In genomic region chr6:31882344-31882743, GRCh38 we compare ENCODE assay signal across 17 cellular contexts.
A peak's percentile ranks its signal among the peaks of the same experiment; 100 is the strongest.
DNase-seq lines count a peak whose midpoint lies in the region; ATAC-seq and TF ChIP-seq lines count a peak whose summit lies in the region.
"Had no signal": no experiment of that assay in that cellular context is flagged by ENCODE, and none has a peak within 500 bp of the region (broad histone marks: within the 10 kb centered on the region; RNA-seq: fewer than 3 reads in every experiment).

No MANE protein-coding gene starts in this region.

- no peak overlapping the region for H3K27ac ChIP-seq in coronary artery
- H3K27ac ChIP-seq: C4-2B, ovary, SJSA1, upper lobe of left lung had no signal

- TF ChIP-seq CTCF in coronary artery (IDR thresholded peaks at IDR 0.05): no peak

- peak; percentile 59 for ATAC-seq in SK-N-SH treated with all-trans-retinoic acid at 6 μM for 48 hours
- ATAC-seq: stimulated activated naive B cell treated with anti-CD40 and anti-IgM and Interleukin-4, amounts not matched to agents 10 μg/mL and 1 μg/mL and 100 μg/mL, for 72 hours had no signal

- no peak overlapping the region for H3K4me3 ChIP-seq in coronary artery
- H3K4me3 ChIP-seq: ovary, SJSA1, upper lobe of left lung had no signal

- DNase-seq in COLO668 (lab: John Stamatoyannopoulos, UW; ENCODE audit: unreplicated experiment): peak; percentile 67
- DNase-seq in HK-2 (ENCODE audit: unreplicated experiment): peak; percentile 38
- DNase-seq in kidney glomerular epithelial cell (lab: John Stamatoyannopoulos, UW): peak; percentile 7
- DNase-seq in effector CD4-positive, alpha-beta T cell: no peak
- DNase-seq in coronary artery (ENCODE audit: low spot score): no peak
- DNase-seq in HuH-7 (ENCODE audit: low spot score): no peak
- DNase-seq: activated CD4-positive, alpha-beta T cell treated with anti-CD3 and anti-CD28 coated beads, Interleukin-2, amount 50 U/mL, for 48 hours; HFFc6; Karpas-422; NCI-H187; small intestine; stimulated activated naive B cell treated with anti-CD40 and anti-IgM and Interleukin-4, amounts not matched to agents 10 μg/mL and 1 μg/mL and 100 μg/mL, for 72 hours; upper lobe of left lung had no signal

TF ChIP-seq in SK-N-SH treated with all-trans-retinoic acid at 6 μM for 48 hours, 23 proteins besides CTCF, POLR2A, EP300 and RAD21:
- TF ChIP-seq TCF4 (CRISPR knock-in tag; IDR thresholded peaks at IDR 0.05; ENCODE audit: borderline replicate concordance) (no peak), ZC3H10 (CRISPR knock-in tag; IDR thresholded peaks at IDR 0.05) (no peak), CSRNP3 (CRISPR knock-in tag; IDR thresholded peaks at IDR 0.05) (no peak), PATZ1 (CRISPR knock-in tag; IDR thresholded peaks at IDR 0.05; ENCODE audit: borderline replicate concordance) (no peak), RARB (CRISPR knock-in tag; IDR thresholded peaks at IDR 0.05) (no peak), ZFP30 (CRISPR knock-in tag; IDR thresholded peaks at IDR 0.05) (no peak), OSR1 (CRISPR knock-in tag; IDR thresholded peaks at IDR 0.05) (no peak), PPARA (CRISPR knock-in tag; IDR thresholded peaks at IDR 0.05; ENCODE audit: borderline replicate concordance) (no peak)

Comparison
In these comparisons a context has a peak if more than half of its experiments do, and no peak if none do; other contexts are left out.
1. DNase-seq: peak in COLO668 (single experiment), HK-2 (single experiment) and kidney glomerular epithelial cell (single experiment); none in effector CD4-positive, alpha-beta T cell (single experiment), coronary artery (single experiment) and HuH-7 (single experiment).